Comparison of ENCODE assay signal across 1 cellular context in genomic region chr4:88728146-88728545, GRCh38.
A peak's percentile ranks its signal among the peaks of the same experiment; 100 is the strongest.
TF ChIP-seq lines count a peak whose summit lies in the region.

No MANE protein-coding gene starts in this region.

TF ChIP-seq in HepG2, 621 proteins besides CTCF, POLR2A, EP300 and RAD21:
- TF ChIP-seq FOXK2 (IDR thresholded peaks at IDR 0.05), result no peak
- TF ChIP-seq, protein P1, sequence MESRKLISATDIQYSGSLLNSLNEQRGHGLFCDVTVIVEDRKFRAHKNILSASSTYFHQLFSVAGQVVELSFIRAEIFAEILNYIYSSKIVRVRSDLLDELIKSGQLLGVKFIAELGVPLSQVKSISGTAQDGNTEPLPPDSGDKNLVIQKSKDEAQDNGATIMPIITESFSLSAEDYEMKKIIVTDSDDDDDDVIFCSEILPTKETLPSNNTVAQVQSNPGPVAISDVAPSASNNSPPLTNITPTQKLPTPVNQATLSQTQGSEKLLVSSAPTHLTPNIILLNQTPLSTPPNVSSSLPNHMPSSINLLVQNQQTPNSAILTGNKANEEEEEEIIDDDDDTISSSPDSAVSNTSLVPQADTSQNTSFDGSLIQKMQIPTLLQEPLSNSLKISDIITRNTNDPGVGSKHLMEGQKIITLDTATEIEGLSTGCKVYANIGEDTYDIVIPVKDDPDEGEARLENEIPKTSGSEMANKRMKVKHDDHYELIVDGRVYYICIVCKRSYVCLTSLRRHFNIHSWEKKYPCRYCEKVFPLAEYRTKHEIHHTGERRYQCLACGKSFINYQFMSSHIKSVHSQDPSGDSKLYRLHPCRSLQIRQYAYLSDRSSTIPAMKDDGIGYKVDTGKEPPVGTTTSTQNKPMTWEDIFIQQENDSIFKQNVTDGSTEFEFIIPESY (CRISPR knock-in tag; IDR thresholded peaks at IDR 0.05), result 0 out of 2 replicates have a peak, but pooled peaks have one; percentile 39
